In the genomic region with DNA sequence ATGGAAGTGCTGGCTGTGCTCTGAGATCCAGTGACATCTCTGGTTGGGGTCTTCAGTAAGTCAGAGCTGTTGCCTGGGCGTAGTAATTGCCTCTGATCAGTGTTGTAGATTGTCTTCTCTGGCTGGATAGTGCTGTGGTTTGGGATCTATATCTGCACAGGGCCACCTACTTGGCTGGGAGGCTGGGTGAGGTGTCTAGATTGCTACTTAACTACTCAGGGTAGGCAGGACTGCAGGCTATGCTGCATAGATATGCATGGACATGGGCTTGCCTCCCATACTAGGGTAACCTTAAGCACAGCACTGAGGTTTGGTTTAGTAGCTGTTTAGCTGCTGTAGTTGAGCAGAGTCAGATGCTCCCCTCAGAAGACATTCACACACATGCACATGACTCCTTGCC, we compare ENCODE assay signal across 28 cellular contexts.
"Had no signal": no experiment of that assay in that cellular context is flagged by ENCODE, and none has a peak within 500 bp of the region (broad histone marks: within the 10 kb centered on the region; RNA-seq: fewer than 3 reads in every experiment).

No MANE protein-coding gene starts in this region.

- FAIRE-seq: urothelium cell line had no signal

- H3K4me3 ChIP-seq: neural progenitor cell, ovary, psoas muscle, right lobe of liver, sigmoid colon, stomach, thoracic aorta, thyroid gland, tibial nerve, upper lobe of left lung, vagina had no signal

- H3K4me3 Mint-ChIP-seq: naive thymus-derived CD4-positive, alpha-beta T cell; natural killer cell; nephron; neural progenitor cell; stimulated activated effector memory CD8-positive, alpha-beta T cell treated with anti-CD3 and anti-CD28 coated beads, Interleukin-12 subunit alpha, Interleukin-12 subunit beta, amount 100 ng/mL, for 72 hours; stimulated activated naive B cell treated with anti-CD40 and anti-IgM and Interleukin-4, amounts not matched to agents 10 μg/mL and 1 μg/mL and 100 μg/mL, for 72 hours; stimulated activated naive CD8-positive, alpha-beta T cell treated with anti-CD3 and anti-CD28 coated beads, Interleukin-15, Interleukin-2, amounts not matched to agents 100 ng/mL and 50 ng/mL, for 24 hours had no signal

- H3K4me1 Mint-ChIP-seq: naive thymus-derived CD4-positive, alpha-beta T cell; natural killer cell; nephron; neural progenitor cell; stimulated activated effector memory CD8-positive, alpha-beta T cell treated with anti-CD3 and anti-CD28 coated beads, Interleukin-12 subunit alpha, Interleukin-12 subunit beta, amount 100 ng/mL, for 72 hours; stimulated activated naive B cell treated with anti-CD40 and anti-IgM and Interleukin-4, amounts not matched to agents 10 μg/mL and 1 μg/mL and 100 μg/mL, for 72 hours had no signal

- H3K27me3 ChIP-seq: neural progenitor cell, ovary, right lobe of liver, sigmoid colon, stomach, thyroid gland, tibial nerve, upper lobe of left lung, vagina had no signal

- H3K36me3 ChIP-seq: ovary, right lobe of liver, sigmoid colon, stomach, thoracic aorta, tibial nerve, upper lobe of left lung, vagina had no signal

- H3K36me3 Mint-ChIP-seq: naive thymus-derived CD4-positive, alpha-beta T cell; stimulated activated effector memory CD8-positive, alpha-beta T cell treated with anti-CD3 and anti-CD28 coated beads, Interleukin-12 subunit alpha, Interleukin-12 subunit beta, amount 100 ng/mL, for 72 hours had no signal

- H3K27me3 Mint-ChIP-seq: stimulated activated naive B cell treated with anti-CD40 and anti-IgM and Interleukin-4, amounts not matched to agents 10 μg/mL and 1 μg/mL and 100 μg/mL, for 72 hours had no signal

- DNase-seq: naive thymus-derived CD4-positive, alpha-beta T cell; natural killer cell; occipital lobe; ovary; posterior cingulate gyrus; psoas muscle; right cardiac atrium; right lobe of liver; sigmoid colon; small intestine; stimulated activated CD4-positive, alpha-beta T cell treated with anti-CD3 and anti-CD28 coated beads, Interleukin-15, amount 100 ng/mL, for 24 hours; stimulated activated CD4-positive, alpha-beta T cell treated with anti-CD3 and anti-CD28 coated beads, Interleukin-2, amount 100 ng/mL, for 24 hours; stimulated activated CD4-positive, alpha-beta T cell treated with anti-CD3 and anti-CD28 coated beads, Interleukin-2, amount 100 ng/mL, for 48 hours; stimulated activated CD4-positive, alpha-beta T cell treated with anti-CD3 and anti-CD28 coated beads, Interleukin-4, amount 100 ng/mL, for 24 hours; stimulated activated naive B cell treated with anti-CD40 and anti-IgM and Interleukin-4, amounts not matched to agents 10 μg/mL and 1 μg/mL and 100 μg/mL, for 72 hours; stimulated activated naive CD4-positive, alpha-beta T cell treated with Interleukin-2 at 50 U/mL for 16 hours; stomach; thyroid gland; trophoblast cell; upper lobe of left lung had no signal

- H3K27ac Mint-ChIP-seq: naive thymus-derived CD4-positive, alpha-beta T cell; natural killer cell; nephron; neural progenitor cell; stimulated activated effector memory CD8-positive, alpha-beta T cell treated with anti-CD3 and anti-CD28 coated beads, Interleukin-12 subunit alpha, Interleukin-12 subunit beta, amount 100 ng/mL, for 72 hours; stimulated activated naive B cell treated with anti-CD40 and anti-IgM and Interleukin-4, amounts not matched to agents 10 μg/mL and 1 μg/mL and 100 μg/mL, for 72 hours; stimulated activated naive CD8-positive, alpha-beta T cell treated with anti-CD3 and anti-CD28 coated beads, Interleukin-15, Interleukin-2, amounts not matched to agents 100 ng/mL and 50 ng/mL, for 24 hours had no signal
